In genomic region chr17:45440860-45441515, GRCh38 we compare ENCODE assay signal across 8 cellular contexts. TPM values are rescaled to one million over a fixed set of nuclear protein-coding genes. Genes with fewer than 3 reads are reported as not detected.
DNase-seq lines count a peak whose midpoint lies in the region; ATAC-seq and TF ChIP-seq lines count a peak whose summit lies in the region.
"Not testable (repeated sequence)": the region's sequence is repeated elsewhere in the genome, so short reads cannot be mapped to it uniquely, and the experiment has no call there.

No MANE protein-coding gene starts in this region.

- not testable (repeated sequence) for H3K36me3 Mint-ChIP-seq in activated CD8-positive, alpha-beta T cell treated with anti-CD3 and anti-CD28 coated beads for 36 hours (ENCODE audit: low read depth)

- ATAC-seq in GM19023 (IDR thresholded peaks at IDR 0.05; ENCODE audit: unreplicated experiment) (peak; percentile 56), GM21576 (IDR thresholded peaks at IDR 0.05; ENCODE audit: unreplicated experiment) (peak; percentile 62), HG02981 (IDR thresholded peaks at IDR 0.05; ENCODE audit: unreplicated experiment) (peak; percentile 67)
- ATAC-seq in activated CD8-positive, alpha-beta T cell treated with anti-CD3 and anti-CD28 coated beads for 36 hours: peak; percentile 85

- peak; percentile 48 for DNase-seq in DMS 273 (lab: John Stamatoyannopoulos, UW; ENCODE audit: unreplicated experiment)
- DNase-seq in activated CD8-positive, alpha-beta T cell treated with anti-CD3 and anti-CD28 coated beads for 36 hours: peak; percentile 83
- not testable (repeated sequence) for DNase-seq in epithelial cell of prostate (ENCODE audit: low read depth, low spot score)
- peak; percentile 24 for DNase-seq in stimulated activated CD4-positive, alpha-beta T cell treated with anti-CD3 and anti-CD28 coated beads, Interleukin-4, amount 100 ng/mL, for 24 hours

- not testable (repeated sequence) for H3K9me3 ChIP-seq in KOPT-K1 (ENCODE audit: insufficient read depth, low read length, poor library complexity, severe bottlenecking)

- H3K27me3 Mint-ChIP-seq in activated CD8-positive, alpha-beta T cell treated with anti-CD3 and anti-CD28 coated beads for 36 hours: not testable (repeated sequence)

- H3K4me3 Mint-ChIP-seq in activated CD8-positive, alpha-beta T cell treated with anti-CD3 and anti-CD28 coated beads for 36 hours: not testable (repeated sequence)

- H3K9me3 Mint-ChIP-seq in activated CD8-positive, alpha-beta T cell treated with anti-CD3 and anti-CD28 coated beads for 36 hours: not testable (repeated sequence)

- H3K27ac Mint-ChIP-seq in activated CD8-positive, alpha-beta T cell treated with anti-CD3 and anti-CD28 coated beads for 36 hours: peak overlapping the region; percentile 64

- peaks cover 21% of the 10 kb centered on the region for H3K4me1 Mint-ChIP-seq in activated CD8-positive, alpha-beta T cell treated with anti-CD3 and anti-CD28 coated beads for 36 hours (ENCODE audit: low read depth)

- POLR2A ChIA-PET in activated CD8-positive, alpha-beta T cell treated with anti-CD3 and anti-CD28 coated beads for 36 hours (lab: Charles Lee): not testable (repeated sequence)

- H3K36me3 ChIP-seq in KOPT-K1 (ENCODE audit: insufficient read depth, low read length): peaks cover 77% of the 10 kb centered on the region

- intact Hi-C loops in activated CD8-positive, alpha-beta T cell treated with anti-CD3 and anti-CD28 coated beads for 36 hours (cut with micrococcal nuclease): not testable (repeated sequence)

- not testable (repeated sequence) for TF ChIP-seq CTCF in activated CD8-positive, alpha-beta T cell treated with anti-CD3 and anti-CD28 coated beads for 36 hours (IDR thresholded peaks at IDR 0.05)

- H3K27ac ChIP-seq in KOPT-K1 (ENCODE audit: low read depth, low read length, poor library complexity, severe bottlenecking) (peak overlapping the region; percentile 88), epithelial cell of prostate (peak overlapping the region; percentile 76)

- CTCF ChIA-PET in activated CD8-positive, alpha-beta T cell treated with anti-CD3 and anti-CD28 coated beads for 36 hours (lab: Charles Lee): interaction anchor here (0.8 to 1.4 kb wide), 3 partner anchors 12 to 222 kb away, joined by 3 to 7 read pairs (median 3); no protein-coding TSS in a partner anchor

RNA-seq across cellular contexts. Expression of gene ARHGAP27, which starts 8.3 kb away (rescaled TPM):
- 10 to 100 TPM; 37.8 to 40.9 TPM for total RNA-seq in activated CD8-positive, alpha-beta T cell treated with anti-CD3 and anti-CD28 coated beads for 36 hours

RNA-seq across cellular contexts. Expression of gene PLEKHM1, which starts 49.5 kb away (rescaled TPM):
- total RNA-seq in activated CD8-positive, alpha-beta T cell treated with anti-CD3 and anti-CD28 coated beads for 36 hours: 10 to 100 TPM; 18.8 to 20.0 TPM
